8 cellular contexts compared by ENCODE assay signal in genomic region chr4:173252024-173252935, GRCh38.
DNase-seq lines count a peak whose midpoint lies in the region; ATAC-seq and TF ChIP-seq lines count a peak whose summit lies in the region.

No MANE protein-coding gene starts in this region.

- H3K4me1 Mint-ChIP-seq in T-cell, result peaks cover 11 to 17% (median 12%) of the 10 kb centered on the region in 3 donors
- H3K4me1 Mint-ChIP-seq in activated CD4-positive, alpha-beta T cell treated with anti-CD3 and anti-CD28 coated beads, Interleukin-2, amount 10 ng/mL, durations not matched to agents 7 days and 5 days, result no peaks in the 10 kb centered on the region

- peaks cover 23% of the 10 kb centered on the region for H3K36me3 Mint-ChIP-seq in T-cell
- no peaks in the 10 kb centered on the region for H3K36me3 Mint-ChIP-seq in activated CD4-positive, alpha-beta T cell treated with anti-CD3 and anti-CD28 coated beads, Interleukin-2, amount 10 ng/mL, durations not matched to agents 7 days and 5 days (ENCODE audit: low read depth)

- DNase-seq in DMS53 (lab: John Stamatoyannopoulos, UW), result peak; percentile 98
- peak; percentile 97 for DNase-seq in NCI-H748 (lab: John Stamatoyannopoulos, UW; ENCODE audit: unreplicated experiment)
- peak; percentile 100 for DNase-seq in choroid plexus epithelial cell (ENCODE audit: low read depth)
- peak; percentile 100 for DNase-seq in myocyte (ENCODE audit: low read depth)
- no peak for DNase-seq in T-cell
- DNase-seq in activated CD4-positive, alpha-beta T cell treated with anti-CD3 and anti-CD28 coated beads, Interleukin-2, amount 10 ng/mL, durations not matched to agents 7 days and 5 days, result no peak

- no peak for TF ChIP-seq CTCF in choroid plexus epithelial cell (conservative IDR thresholded peaks at IDR 0.05; ENCODE audit: low read depth, low read length)

- CTCF ChIA-PET in T-cell (lab: Charles Lee), result interaction anchor here (0.6 to 0.7 kb wide), 2 partner anchors 239 kb away, joined by 5 read pairs; no protein-coding TSS in a partner anchor
- CTCF ChIA-PET in activated CD4-positive, alpha-beta T cell treated with anti-CD3 and anti-CD28 coated beads, Interleukin-2, amount 10 ng/mL, durations not matched to agents 7 days and 5 days (lab: Charles Lee), result no interaction called here

- ATAC-seq in GM19455 (IDR thresholded peaks at IDR 0.05; ENCODE audit: unreplicated experiment), result peak; percentile 72
- ATAC-seq in HG03378 (IDR thresholded peaks at IDR 0.05; ENCODE audit: unreplicated experiment), result peak; percentile 97
- no peak for ATAC-seq in T-cell (replicated peaks in 1 of 4)

- no peaks in the 10 kb centered on the region for H3K9me3 Mint-ChIP-seq in T-cell
- peaks cover 2% of the 10 kb centered on the region for H3K9me3 Mint-ChIP-seq in activated CD4-positive, alpha-beta T cell treated with anti-CD3 and anti-CD28 coated beads, Interleukin-2, amount 10 ng/mL, durations not matched to agents 7 days and 5 days

- H3K27ac Mint-ChIP-seq in T-cell, result no peak overlapping the region
- no peak overlapping the region for H3K27ac Mint-ChIP-seq in activated CD4-positive, alpha-beta T cell treated with anti-CD3 and anti-CD28 coated beads, Interleukin-2, amount 10 ng/mL, durations not matched to agents 7 days and 5 days

- POLR2A ChIA-PET in T-cell (lab: Charles Lee), result no interaction called here
- POLR2A ChIA-PET in activated CD4-positive, alpha-beta T cell treated with anti-CD3 and anti-CD28 coated beads, Interleukin-2, amount 10 ng/mL, durations not matched to agents 7 days and 5 days (lab: Charles Lee), result no interaction called here

- no peak overlapping the region for H3K4me3 ChIP-seq in choroid plexus epithelial cell (ENCODE audit: low read depth, low read length)

- no peak overlapping the region for H3K4me3 Mint-ChIP-seq in T-cell
- no peak overlapping the region for H3K4me3 Mint-ChIP-seq in activated CD4-positive, alpha-beta T cell treated with anti-CD3 and anti-CD28 coated beads, Interleukin-2, amount 10 ng/mL, durations not matched to agents 7 days and 5 days

- H3K27me3 Mint-ChIP-seq in T-cell, result no peaks in the 10 kb centered on the region
- H3K27me3 Mint-ChIP-seq in activated CD4-positive, alpha-beta T cell treated with anti-CD3 and anti-CD28 coated beads, Interleukin-2, amount 10 ng/mL, durations not matched to agents 7 days and 5 days, result no peaks in the 10 kb centered on the region

Comparison
In these comparisons a context has a peak if more than half of its experiments do, and no peak if none do; other contexts are left out.
1. DNase-seq: peak in DMS53 (single experiment), NCI-H748 (single experiment), choroid plexus epithelial cell (single experiment) and myocyte (single experiment); none in T-cell (0 of 34) and activated CD4-positive, alpha-beta T cell treated with anti-CD3 and anti-CD28 coated beads, Interleukin-2, amount 10 ng/mL, durations not matched to agents 7 days and 5 days (single experiment).
2. ATAC-seq: peak in GM19455 (single experiment) and HG03378 (single experiment); none in T-cell (0 of 4).